ENCODE assay signal across 1 cellular context in the genomic region with DNA sequence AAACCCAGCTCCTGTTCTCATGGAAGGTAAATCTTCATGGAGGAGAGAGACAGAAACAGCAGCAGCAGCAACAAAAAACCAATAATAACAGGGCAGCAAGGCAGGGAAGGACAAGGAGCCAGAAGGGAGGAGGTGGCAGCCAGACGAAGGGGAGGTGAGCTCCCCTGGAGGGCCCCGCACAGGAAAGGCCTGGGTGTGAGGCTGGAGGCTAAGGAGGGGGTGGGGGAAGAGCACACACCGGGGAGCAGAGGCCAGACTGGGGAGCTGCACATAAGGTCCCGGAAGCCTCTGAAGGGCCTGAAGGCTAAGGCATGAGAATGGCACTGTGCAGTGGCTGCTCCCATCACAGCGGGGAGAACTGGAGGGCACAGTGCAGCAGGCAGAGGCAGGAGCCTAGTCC.
TF ChIP-seq lines count a peak whose summit lies in the region.

No MANE protein-coding gene starts in this region.

TF ChIP-seq in GM23338, 12 proteins besides CTCF, POLR2A, EP300 and RAD21 (continued from another document):
- TF ChIP-seq, protein P1, sequence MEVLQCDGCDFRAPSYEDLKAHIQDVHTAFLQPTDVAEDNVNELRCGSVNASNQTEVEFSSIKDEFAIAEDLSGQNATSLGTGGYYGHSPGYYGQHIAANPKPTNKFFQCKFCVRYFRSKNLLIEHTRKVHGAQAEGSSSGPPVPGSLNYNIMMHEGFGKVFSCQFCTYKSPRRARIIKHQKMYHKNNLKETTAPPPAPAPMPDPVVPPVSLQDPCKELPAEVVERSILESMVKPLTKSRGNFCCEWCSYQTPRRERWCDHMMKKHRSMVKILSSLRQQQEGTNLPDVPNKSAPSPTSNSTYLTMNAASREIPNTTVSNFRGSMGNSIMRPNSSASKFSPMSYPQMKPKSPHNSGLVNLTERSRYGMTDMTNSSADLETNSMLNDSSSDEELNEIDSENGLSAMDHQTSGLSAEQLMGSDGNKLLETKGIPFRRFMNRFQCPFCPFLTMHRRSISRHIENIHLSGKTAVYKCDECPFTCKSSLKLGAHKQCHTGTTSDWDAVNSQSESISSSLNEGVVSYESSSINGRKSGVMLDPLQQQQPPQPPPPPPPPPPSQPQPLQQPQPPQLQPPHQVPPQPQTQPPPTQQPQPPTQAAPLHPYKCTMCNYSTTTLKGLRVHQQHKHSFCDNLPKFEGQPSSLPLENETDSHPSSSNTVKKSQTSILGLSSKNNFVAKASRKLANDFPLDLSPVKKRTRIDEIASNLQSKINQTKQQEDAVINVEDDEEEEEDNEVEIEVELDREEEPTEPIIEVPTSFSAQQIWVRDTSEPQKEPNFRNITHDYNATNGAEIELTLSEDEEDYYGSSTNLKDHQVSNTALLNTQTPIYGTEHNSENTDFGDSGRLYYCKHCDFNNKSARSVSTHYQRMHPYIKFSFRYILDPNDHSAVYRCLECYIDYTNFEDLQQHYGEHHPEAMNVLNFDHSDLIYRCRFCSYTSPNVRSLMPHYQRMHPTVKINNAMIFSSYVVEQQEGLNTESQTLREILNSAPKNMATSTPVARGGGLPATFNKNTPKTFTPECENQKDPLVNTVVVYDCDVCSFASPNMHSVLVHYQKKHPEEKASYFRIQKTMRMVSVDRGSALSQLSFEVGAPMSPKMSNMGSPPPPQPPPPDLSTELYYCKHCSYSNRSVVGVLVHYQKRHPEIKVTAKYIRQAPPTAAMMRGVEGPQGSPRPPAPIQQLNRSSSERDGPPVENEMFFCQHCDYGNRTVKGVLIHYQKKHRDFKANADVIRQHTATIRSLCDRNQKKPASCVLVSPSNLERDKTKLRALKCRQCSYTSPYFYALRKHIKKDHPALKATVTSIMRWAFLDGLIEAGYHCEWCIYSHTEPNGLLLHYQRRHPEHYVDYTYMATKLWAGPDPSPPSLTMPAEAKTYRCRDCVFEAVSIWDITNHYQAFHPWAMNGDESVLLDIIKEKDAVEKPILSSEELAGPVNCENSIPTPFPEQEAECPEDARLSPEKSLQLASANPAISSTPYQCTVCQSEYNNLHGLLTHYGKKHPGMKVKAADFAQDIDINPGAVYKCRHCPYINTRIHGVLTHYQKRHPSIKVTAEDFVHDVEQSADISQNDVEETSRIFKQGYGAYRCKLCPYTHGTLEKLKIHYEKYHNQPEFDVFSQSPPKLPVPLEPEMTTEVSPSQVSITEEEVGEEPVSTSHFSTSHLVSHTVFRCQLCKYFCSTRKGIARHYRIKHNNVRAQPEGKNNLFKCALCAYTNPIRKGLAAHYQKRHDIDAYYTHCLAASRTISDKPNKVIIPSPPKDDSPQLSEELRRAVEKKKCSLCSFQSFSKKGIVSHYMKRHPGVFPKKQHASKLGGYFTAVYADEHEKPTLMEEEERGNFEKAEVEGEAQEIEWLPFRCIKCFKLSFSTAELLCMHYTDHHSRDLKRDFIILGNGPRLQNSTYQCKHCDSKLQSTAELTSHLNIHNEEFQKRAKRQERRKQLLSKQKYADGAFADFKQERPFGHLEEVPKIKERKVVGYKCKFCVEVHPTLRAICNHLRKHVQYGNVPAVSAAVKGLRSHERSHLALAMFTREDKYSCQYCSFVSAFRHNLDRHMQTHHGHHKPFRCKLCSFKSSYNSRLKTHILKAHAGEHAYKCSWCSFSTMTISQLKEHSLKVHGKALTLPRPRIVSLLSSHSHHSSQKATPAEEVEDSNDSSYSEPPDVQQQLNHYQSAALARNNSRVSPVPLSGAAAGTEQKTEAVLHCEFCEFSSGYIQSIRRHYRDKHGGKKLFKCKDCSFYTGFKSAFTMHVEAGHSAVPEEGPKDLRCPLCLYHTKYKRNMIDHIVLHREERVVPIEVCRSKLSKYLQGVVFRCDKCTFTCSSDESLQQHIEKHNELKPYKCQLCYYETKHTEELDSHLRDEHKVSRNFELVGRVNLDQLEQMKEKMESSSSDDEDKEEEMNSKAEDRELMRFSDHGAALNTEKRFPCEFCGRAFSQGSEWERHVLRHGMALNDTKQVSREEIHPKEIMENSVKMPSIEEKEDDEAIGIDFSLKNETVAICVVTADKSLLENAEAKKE (CRISPR knock-in tag; IDR thresholded peaks at IDR 0.05) = no peak
- TF ChIP-seq EZH2phosphoT487 (IDR thresholded peaks at IDR 0.05; ENCODE audit: unreplicated experiment) = no peak
- no peak for TF ChIP-seq POLR2AphosphoS5 (IDR thresholded peaks at IDR 0.05; ENCODE audit: low read depth)
- TF ChIP-seq, protein P2, sequence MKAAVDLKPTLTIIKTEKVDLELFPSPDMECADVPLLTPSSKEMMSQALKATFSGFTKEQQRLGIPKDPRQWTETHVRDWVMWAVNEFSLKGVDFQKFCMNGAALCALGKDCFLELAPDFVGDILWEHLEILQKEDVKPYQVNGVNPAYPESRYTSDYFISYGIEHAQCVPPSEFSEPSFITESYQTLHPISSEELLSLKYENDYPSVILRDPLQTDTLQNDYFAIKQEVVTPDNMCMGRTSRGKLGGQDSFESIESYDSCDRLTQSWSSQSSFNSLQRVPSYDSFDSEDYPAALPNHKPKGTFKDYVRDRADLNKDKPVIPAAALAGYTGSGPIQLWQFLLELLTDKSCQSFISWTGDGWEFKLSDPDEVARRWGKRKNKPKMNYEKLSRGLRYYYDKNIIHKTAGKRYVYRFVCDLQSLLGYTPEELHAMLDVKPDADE (IDR thresholded peaks at IDR 0.05) = no peak
- no peak for TF ChIP-seq CREB1 (CRISPR knock-in tag; IDR thresholded peaks at IDR 0.05; ENCODE audit: low read depth)
- TF ChIP-seq ZNF114 (CRISPR knock-in tag; IDR thresholded peaks at IDR 0.05) = no peak
- no peak for TF ChIP-seq ZNF331 (CRISPR knock-in tag; IDR thresholded peaks at IDR 0.05; ENCODE audit: low read depth)
- no peak for TF ChIP-seq EZH2 (IDR thresholded peaks at IDR 0.05; ENCODE audit: low read depth, unreplicated experiment)
- TF ChIP-seq JUNB (IDR thresholded peaks at IDR 0.05; ENCODE audit: unreplicated experiment) = no peak
- TF ChIP-seq NANOG (IDR thresholded peaks at IDR 0.05; ENCODE audit: borderline replicate concordance) = no peak
